Comparison of ENCODE assay signal across 8 cellular contexts in the genomic region with DNA sequence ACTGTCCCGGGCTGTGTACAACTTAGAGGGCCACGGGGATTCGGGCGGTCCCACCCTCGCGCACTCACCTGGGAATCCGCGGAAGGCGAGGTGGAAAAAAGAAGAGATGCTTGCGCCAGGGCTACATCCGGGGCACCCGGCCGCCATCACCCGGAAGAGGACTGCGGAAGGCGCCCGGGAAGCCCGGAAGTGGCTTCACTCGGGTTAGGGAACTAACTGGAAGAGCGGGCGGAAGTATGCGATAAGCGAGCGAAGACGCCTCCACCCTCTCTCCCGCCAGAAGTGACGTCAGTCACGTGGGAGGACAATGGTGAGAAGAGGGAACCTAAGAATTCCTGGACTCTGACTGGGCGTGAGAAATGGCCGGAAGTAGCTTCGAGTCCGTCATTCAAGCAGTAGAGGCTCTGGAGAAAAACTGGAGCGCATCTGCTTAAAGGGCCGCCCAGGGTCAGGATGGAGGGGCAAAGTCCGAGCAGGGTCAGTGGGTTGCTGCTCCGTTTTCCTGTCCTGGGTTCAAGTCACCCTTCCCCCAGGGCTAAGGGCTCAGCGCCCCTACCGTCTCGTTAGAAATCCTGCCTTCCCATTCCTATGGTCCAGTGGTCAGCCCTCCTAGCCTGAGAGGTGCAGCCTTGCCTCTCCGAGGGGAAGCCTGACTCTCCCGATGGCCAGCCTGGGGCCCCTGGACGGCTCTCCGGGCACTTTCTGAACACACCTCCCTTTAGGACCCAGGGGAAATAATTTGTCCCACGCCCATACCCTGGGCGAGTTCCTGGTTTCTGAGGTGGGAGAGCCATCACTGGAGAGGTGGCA. TPM values are rescaled to one million over a fixed set of nuclear protein-coding genes. Genes with fewer than 3 reads are reported as not detected.
A peak's percentile ranks its signal among the peaks of the same experiment; 100 is the strongest.
DNase-seq lines count a peak whose midpoint lies in the region; ATAC-seq, FAIRE-seq and TF ChIP-seq lines count a peak whose summit lies in the region.

Gene CD2BP2 (minus strand): TSS at position 165 of the 810 bp plus-strand sequence. CDS start 627 bp downstream, outside the sequence.

- intact Hi-C loops in activated CD4-positive, alpha-beta T cell treated with anti-CD3 and anti-CD28 coated beads for 36 hours (cut with DNase I, micrococcal nuclease), result loop anchor here (1.0 to 2.0 kb wide), 6 partner anchors 15 to 52 kb away; partner anchors contain the start of genes TBC1D10B (in 2 of the 2), ZNF48 (in 1 of the 2) and ZNF771 (in 1 of the 2)

- H2AFZ ChIP-seq in keratinocyte (ENCODE audit: control insufficient read depth, low read length), result peak within 1 kb of the TSS; percentile 93

- no peaks in the 10 kb centered on the region for H4K20me1 ChIP-seq in keratinocyte (ENCODE audit: control insufficient read depth, extremely low read depth, insufficient read depth, low read length)

- peak; percentile 68 for ATAC-seq in GM19035 (IDR thresholded peaks at IDR 0.05; ENCODE audit: unreplicated experiment)
- ATAC-seq in HG03378 (IDR thresholded peaks at IDR 0.05; ENCODE audit: unreplicated experiment), result peak; percentile 43
- ATAC-seq in activated CD4-positive, alpha-beta T cell treated with anti-CD3 and anti-CD28 coated beads for 36 hours, result peak; percentile 88

- H3K4me3 Mint-ChIP-seq in activated CD4-positive, alpha-beta T cell treated with anti-CD3 and anti-CD28 coated beads for 36 hours, result peak within 1 kb of the TSS; percentile 90
- H3K4me3 Mint-ChIP-seq in chondrocyte (ENCODE audit: unreplicated experiment), result peak within 1 kb of the TSS; percentile 91

- H3K36me3 ChIP-seq in keratinocyte (ENCODE audit: control insufficient read depth in 2 of 2, extremely low read depth in 1 of 2, insufficient read depth in 2 of 2, low read length in 2 of 2), result peaks cover 39 to 45% of the 10 kb centered on the region in 2 experiments

- H3K9me3 ChIP-seq in keratinocyte (ENCODE audit: control insufficient read depth, low read depth, low read length), result no peaks in the 10 kb centered on the region

- H3K27me3 Mint-ChIP-seq in activated CD4-positive, alpha-beta T cell treated with anti-CD3 and anti-CD28 coated beads for 36 hours, result no peaks in the 10 kb centered on the region
- H3K27me3 Mint-ChIP-seq in chondrocyte (ENCODE audit: low read depth), result no peaks in the 10 kb centered on the region

- peak; percentile 50 for TF ChIP-seq CTCF in chondrocyte (IDR thresholded peaks at IDR 0.05)
- TF ChIP-seq CTCF in keratinocyte (optimal IDR thresholded peaks at IDR 0.05 in 1 of 3, IDR thresholded peaks at IDR 0.05 in 1 of 3, conservative IDR thresholded peaks at IDR 0.05 in 1 of 3; ENCODE audit: extremely low read depth in 1 of 3, insufficient read depth in 2 of 3, low read length in 3 of 3), result no peak

- CTCF ChIA-PET in activated CD4-positive, alpha-beta T cell treated with anti-CD3 and anti-CD28 coated beads for 36 hours (lab: Charles Lee), result interaction anchor here (0.6 to 2.1 kb wide), 8 partner anchors 9 to 785 kb away, joined by 3 to 9 read pairs (median 5); no protein-coding TSS in a partner anchor

- dilution Hi-C loops in keratinocyte (cut with MboI; ENCODE audit: extremely low pct_ligation_motif_present, low sequenced_read_pairs), result no loop called here

- peak within 1 kb of the TSS; percentile 93 for H3K4me2 ChIP-seq in keratinocyte (ENCODE audit: control insufficient read depth, extremely low read depth, insufficient read depth, low read depth, low read length)

- H3K27me3 ChIP-seq in keratinocyte (ENCODE audit: control insufficient read depth, extremely low read depth, insufficient read depth, low read length), result no peaks in the 10 kb centered on the region

- H3K36me3 Mint-ChIP-seq in activated CD4-positive, alpha-beta T cell treated with anti-CD3 and anti-CD28 coated beads for 36 hours (ENCODE audit: low read depth), result peaks cover 30% of the 10 kb centered on the region
- H3K36me3 Mint-ChIP-seq in chondrocyte (ENCODE audit: low read depth), result peaks cover 22% of the 10 kb centered on the region

- peak within 1 kb of the TSS; percentile 94 for H3K27ac Mint-ChIP-seq in activated CD4-positive, alpha-beta T cell treated with anti-CD3 and anti-CD28 coated beads for 36 hours
- peak within 1 kb of the TSS; percentile 99 for H3K27ac Mint-ChIP-seq in chondrocyte (ENCODE audit: unreplicated experiment)

- no peaks in the 10 kb centered on the region for H3K9me3 Mint-ChIP-seq in activated CD4-positive, alpha-beta T cell treated with anti-CD3 and anti-CD28 coated beads for 36 hours (ENCODE audit: low read depth)
- H3K9me3 Mint-ChIP-seq in chondrocyte (ENCODE audit: low read depth), result no peaks in the 10 kb centered on the region

- DNase-seq in AG08396 (ENCODE audit: low spot score), result peak; percentile 95
- peak; percentile 99 for DNase-seq in NCI-H510A treated with DMSO at 0.1 percent for 48 hours (lab: John Stamatoyannopoulos, UW)
- DNase-seq in activated CD4-positive, alpha-beta T cell treated with anti-CD3 and anti-CD28 coated beads for 36 hours, result peak; percentile 94
- DNase-seq in chondrocyte (ENCODE audit: low spot score), result peak; percentile 98
- DNase-seq in keratinocyte (ENCODE audit: low read depth, low spot score), result peak; percentile 95
- DNase-seq in stimulated activated CD4-positive, alpha-beta T cell treated with anti-CD3 and anti-CD28 coated beads, Interleukin-12 subunit alpha, Interleukin-12 subunit beta, amount 100 ng/mL, for 48 hours (ENCODE audit: low read depth in 2 of 3, low spot score in 1 of 3), result peak; percentile 83 to 89 (median 84)

- H3K9me1 ChIP-seq in keratinocyte (ENCODE audit: control insufficient read depth, extremely low read depth, insufficient read depth, low read length), result no peaks in the 10 kb centered on the region

- FAIRE-seq in keratinocyte (lab: Jason Lieb, UNC), result peak; percentile 95

- POLR2A ChIA-PET in activated CD4-positive, alpha-beta T cell treated with anti-CD3 and anti-CD28 coated beads for 36 hours (lab: Charles Lee), result interaction anchor here (0.5 to 1.1 kb wide), 3 partner anchors 27 to 189 kb away, joined by 3 to 9 read pairs (median 3); partner anchors contain the start of genes DCTPP1 and SEPTIN1

- peaks cover 36% of the 10 kb centered on the region for H3K79me2 ChIP-seq in keratinocyte (ENCODE audit: control insufficient read depth, insufficient read depth, low read length)

- peak within 1 kb of the TSS; percentile 95 for H3K9ac ChIP-seq in keratinocyte (ENCODE audit: control insufficient read depth, extremely low read depth, insufficient read depth, low read length)

- H3K4me1 ChIP-seq in keratinocyte (ENCODE audit: control insufficient read depth, extremely low read depth, insufficient read depth, low read length), result peaks cover 16% of the 10 kb centered on the region

- peak within 1 kb of the TSS; percentile 96 for H3K27ac ChIP-seq in keratinocyte (ENCODE audit: control insufficient read depth, insufficient read depth, low read length)

- H3K4me1 Mint-ChIP-seq in activated CD4-positive, alpha-beta T cell treated with anti-CD3 and anti-CD28 coated beads for 36 hours, result peaks cover 32% of the 10 kb centered on the region
- H3K4me1 Mint-ChIP-seq in chondrocyte (ENCODE audit: low read depth), result peaks cover 50% of the 10 kb centered on the region

- H3K4me3 ChIP-seq in keratinocyte (ENCODE audit: control insufficient read depth in 2 of 3, extremely low read depth in 1 of 3, insufficient read depth in 2 of 3, low read depth in 1 of 3, low read length in 3 of 3), result peak within 1 kb of the TSS; percentile 95 to 100 (median 99)

RNA-seq across cellular contexts. Expression of gene CD2BP2, which starts in this region (rescaled TPM):
- total RNA-seq in activated CD4-positive, alpha-beta T cell treated with anti-CD3 and anti-CD28 coated beads for 36 hours, result 10 to 100 TPM; 42.3 to 51.8 TPM
- total RNA-seq in chondrocyte, result 53.2 to 61.0 TPM (median 55.8 TPM) in 3 replicates
- polyA plus RNA-seq in keratinocyte, result 41.2 to 49.5 TPM (median 44.4 TPM) in 3 replicates
- 15.2 TPM for polyA plus RNA-seq in keratinocyte (2011; ENCODE audit: low read depth)
- polyA plus RNA-seq in keratinocyte (2011; cell fraction: cytosol; rRNA removed), result 22.2 and 34.3 TPM in 2 replicates
- 54.4 and 57.5 TPM in 2 replicates for polyA plus RNA-seq in keratinocyte (2011; cell fraction: nucleus; rRNA removed)
- polyA plus RNA-seq in keratinocyte (2012; ENCODE audit: low replicate concordance), result 30.3 and 47.9 TPM in 2 replicates
- polyA minus RNA-seq in keratinocyte, result 18.8 to 24.9 TPM (median 24.1 TPM) in 3 replicates
- polyA minus RNA-seq in keratinocyte (2011; cell fraction: cytosol; rRNA and poly(A)+ RNA removed), result 20.0 TPM
- polyA minus RNA-seq in keratinocyte (2011; cell fraction: nucleus; rRNA and poly(A)+ RNA removed), result 14.6 and 18.5 TPM in 2 replicates

Comparison
In these comparisons a context has a peak if more than half of its experiments do, and no peak if none do; other contexts are left out.
1. Peak in every context shown above with its lines: DNase-seq, ATAC-seq, H3K4me3 ChIP-seq and H3K27ac ChIP-seq.